27 cellular contexts compared by ENCODE assay signal in genomic region chr3:21508244-21508643, GRCh38.
"Had no signal": no experiment of that assay in that cellular context is flagged by ENCODE, and none has a peak within 500 bp of the region (broad histone marks: within the 10 kb centered on the region; RNA-seq: fewer than 3 reads in every experiment).

No MANE protein-coding gene starts in this region.

- DNase-seq: activated CD4-positive, alpha-beta memory T cell treated with anti-CD3 and anti-CD28 coated beads for 36 hours; activated CD4-positive, alpha-beta T cell treated with anti-CD3 and anti-CD28 coated beads, Interleukin-2, amount 10 ng/mL, durations not matched to agents 24 days and 14 days; activated CD4-positive, CD25-positive, alpha-beta regulatory T cell treated with anti-CD3 and anti-CD28 coated beads, Interleukin-2, amount 50 U/mL, for 72 hours; activated CD8-positive, alpha-beta memory T cell treated with anti-CD3 and anti-CD28 coated beads, Interleukin-2, amount 50 U/mL, for 4 hours; activated effector memory CD4-positive, alpha-beta T cell treated with anti-CD3 and anti-CD28 coated beads, Interleukin-2, amount 50 U/mL, for 16 hours; activated naive CD4-positive, alpha-beta T cell treated with anti-CD3 and anti-CD28 coated beads for 36 hours; activated naive CD8-positive, alpha-beta T cell treated with anti-CD3 and anti-CD28 coated beads, Interleukin-2, amount 10 ng/mL, durations not matched to agents 7 days and 5 days; activated T-cell treated with anti-CD3 and anti-CD28 coated beads, Interleukin-2, amount 50 U/mL, for 1 hour; cerebellar nuclear complex; colonic mucosa; effector CD8-positive, alpha-beta T cell; esophagus squamous epithelium; foreskin melanocyte; heart right ventricle; naive B cell; ovary; sigmoid colon; small intestine; stimulated activated CD4-positive, alpha-beta T cell treated with anti-CD3 and anti-CD28 coated beads, Interleukin-4, amount 100 ng/mL, for 24 hours; stomach; thyroid gland; upper lobe of left lung had no signal

- H3K4me1 ChIP-seq: ascending aorta, colonic mucosa, esophagus squamous epithelium, sigmoid colon, stomach, thyroid gland, upper lobe of left lung, vagina had no signal

- H3K4me3 ChIP-seq: ascending aorta, cardiac muscle cell, colonic mucosa, esophagus squamous epithelium, heart right ventricle, ovary, sigmoid colon, stomach, thyroid gland, upper lobe of left lung, vagina had no signal

- H3K27me3 ChIP-seq: ascending aorta, cardiac muscle cell, colonic mucosa, esophagus squamous epithelium, heart right ventricle, ovary, sigmoid colon, stomach, thyroid gland, upper lobe of left lung, vagina had no signal

- H3K9me3 ChIP-seq: ascending aorta, colonic mucosa, esophagus squamous epithelium, heart right ventricle, ovary, sigmoid colon, stomach, thyroid gland, upper lobe of left lung, vagina had no signal

- ATAC-seq: heart right ventricle; stimulated activated effector memory CD8-positive, alpha-beta T cell treated with anti-CD3 and anti-CD28 coated beads, Interleukin-12 subunit alpha, Interleukin-12 subunit beta, amount 100 ng/mL, for 72 hours had no signal

- H3K27ac ChIP-seq: cardiac muscle cell, colonic mucosa, epithelial cell of prostate, esophagus squamous epithelium, heart right ventricle, ovary, sigmoid colon, stomach, thyroid gland, upper lobe of left lung, vagina had no signal
